In the genomic region with DNA sequence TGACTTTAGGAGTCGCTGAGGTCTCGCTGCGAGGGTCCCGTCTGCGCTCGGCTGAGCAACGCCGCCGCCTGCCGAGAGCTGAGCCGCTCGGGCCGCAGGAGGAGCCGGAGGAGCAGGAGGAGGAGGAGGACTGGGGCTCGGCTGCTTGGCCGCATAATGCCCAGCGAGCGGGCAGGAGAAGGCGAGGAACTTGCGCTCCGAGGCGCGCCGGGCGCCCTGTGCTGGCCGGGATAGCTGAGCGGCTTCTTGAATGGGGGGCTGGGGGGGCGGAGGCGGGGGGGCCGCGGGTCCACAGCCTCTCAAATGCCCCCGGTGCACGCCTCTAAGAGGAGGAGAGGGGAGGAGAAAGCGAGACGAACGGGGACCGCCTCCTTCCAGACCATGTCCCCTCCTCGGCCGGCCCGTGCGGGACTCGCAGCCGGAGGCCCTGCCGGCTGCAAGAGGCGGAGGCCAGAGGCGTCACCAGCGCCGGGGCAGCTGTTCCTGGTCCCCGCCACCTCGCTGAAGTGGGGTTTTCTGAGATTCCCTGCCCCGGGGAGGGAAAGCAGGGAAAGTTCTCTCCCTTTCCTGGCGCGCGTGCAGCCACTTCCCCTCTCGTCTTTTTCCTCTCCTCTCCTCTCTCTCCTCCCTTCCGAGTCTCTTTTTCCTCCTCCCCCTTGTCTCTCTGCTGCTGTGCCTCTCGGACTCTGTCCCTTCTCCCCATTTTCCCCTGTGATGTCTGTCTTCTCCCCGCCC, we compare ENCODE assay signal across 9 cellular contexts. TPM values are rescaled to one million over a fixed set of nuclear protein-coding genes. Genes with fewer than 3 reads are reported as not detected.
DNase-seq lines count a peak whose midpoint lies in the region; ATAC-seq and TF ChIP-seq lines count a peak whose summit lies in the region.
"Had no signal": no experiment of that assay in that cellular context is flagged by ENCODE, and none has a peak within 500 bp of the region (broad histone marks: within the 10 kb centered on the region; RNA-seq: fewer than 3 reads in every experiment).

A gene with protein sequence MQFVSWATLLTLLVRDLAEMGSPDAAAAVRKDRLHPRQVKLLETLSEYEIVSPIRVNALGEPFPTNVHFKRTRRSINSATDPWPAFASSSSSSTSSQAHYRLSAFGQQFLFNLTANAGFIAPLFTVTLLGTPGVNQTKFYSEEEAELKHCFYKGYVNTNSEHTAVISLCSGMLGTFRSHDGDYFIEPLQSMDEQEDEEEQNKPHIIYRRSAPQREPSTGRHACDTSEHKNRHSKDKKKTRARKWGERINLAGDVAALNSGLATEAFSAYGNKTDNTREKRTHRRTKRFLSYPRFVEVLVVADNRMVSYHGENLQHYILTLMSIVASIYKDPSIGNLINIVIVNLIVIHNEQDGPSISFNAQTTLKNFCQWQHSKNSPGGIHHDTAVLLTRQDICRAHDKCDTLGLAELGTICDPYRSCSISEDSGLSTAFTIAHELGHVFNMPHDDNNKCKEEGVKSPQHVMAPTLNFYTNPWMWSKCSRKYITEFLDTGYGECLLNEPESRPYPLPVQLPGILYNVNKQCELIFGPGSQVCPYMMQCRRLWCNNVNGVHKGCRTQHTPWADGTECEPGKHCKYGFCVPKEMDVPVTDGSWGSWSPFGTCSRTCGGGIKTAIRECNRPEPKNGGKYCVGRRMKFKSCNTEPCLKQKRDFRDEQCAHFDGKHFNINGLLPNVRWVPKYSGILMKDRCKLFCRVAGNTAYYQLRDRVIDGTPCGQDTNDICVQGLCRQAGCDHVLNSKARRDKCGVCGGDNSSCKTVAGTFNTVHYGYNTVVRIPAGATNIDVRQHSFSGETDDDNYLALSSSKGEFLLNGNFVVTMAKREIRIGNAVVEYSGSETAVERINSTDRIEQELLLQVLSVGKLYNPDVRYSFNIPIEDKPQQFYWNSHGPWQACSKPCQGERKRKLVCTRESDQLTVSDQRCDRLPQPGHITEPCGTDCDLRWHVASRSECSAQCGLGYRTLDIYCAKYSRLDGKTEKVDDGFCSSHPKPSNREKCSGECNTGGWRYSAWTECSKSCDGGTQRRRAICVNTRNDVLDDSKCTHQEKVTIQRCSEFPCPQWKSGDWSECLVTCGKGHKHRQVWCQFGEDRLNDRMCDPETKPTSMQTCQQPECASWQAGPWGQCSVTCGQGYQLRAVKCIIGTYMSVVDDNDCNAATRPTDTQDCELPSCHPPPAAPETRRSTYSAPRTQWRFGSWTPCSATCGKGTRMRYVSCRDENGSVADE (N-terminal part only) (minus strand): TSS at position 220 of the 735 bp plus-strand sequence. CDS start 343 bp downstream, outside the sequence.

- H3K4me3 Mint-ChIP-seq in osteocyte (ENCODE audit: unreplicated experiment): peak within 1 kb of the TSS; percentile 90

- peak within 1 kb of the TSS; percentile 64 for H3K4me3 ChIP-seq in cardiac muscle cell

- 0 to 2% (median 1%) methylated on average over 37 to 57 of the region's 58 CpGs for WGBS in adipose tissue, 3 donors

- H3K27me3 Mint-ChIP-seq in osteocyte (ENCODE audit: unreplicated experiment): peaks cover 38% of the 10 kb centered on the region

- H3K4me1 Mint-ChIP-seq in osteocyte (ENCODE audit: unreplicated experiment): peaks cover 24% of the 10 kb centered on the region

- peak within 1 kb of the TSS; percentile 65 for H3K27ac ChIP-seq in adipose tissue (ENCODE audit: low read depth, low read length)
- peak within 1 kb of the TSS; percentile 95 for H3K27ac ChIP-seq in cardiac muscle cell

- H3K4me1 ChIP-seq in cardiac muscle cell (ENCODE audit: low read depth): peaks cover 13% of the 10 kb centered on the region

- no peaks in the 10 kb centered on the region for H3K36me3 ChIP-seq in cardiac muscle cell

- peak; percentile 31 for DNase-seq in HCEC 1CT
- DNase-seq in cardiac muscle cell (ENCODE audit: low read depth in 1 of 2, low spot score in 1 of 2): peak; percentile 91
- peak; percentile 86 for DNase-seq in osteocyte (ENCODE audit: extremely low spot score, unreplicated experiment)
- DNase-seq in NCI-H1694 treated with DMSO at 0.1 percent for 48 hours (lab: John Stamatoyannopoulos, UW): no peak
- DNase-seq in GM13977 (ENCODE audit: low spot score): no peak

- H3K27me3 ChIP-seq in cardiac muscle cell: no peaks in the 10 kb centered on the region

- no peaks in the 10 kb centered on the region for H3K36me3 Mint-ChIP-seq in osteocyte (ENCODE audit: unreplicated experiment)

- TF ChIP-seq CTCF in cardiac muscle cell (IDR thresholded peaks at IDR 0.05; ENCODE audit: low read depth, low read length) (peak; percentile 4), osteocyte (IDR thresholded peaks at IDR 0.05) (no peak), GM13977 (IDR thresholded peaks at IDR 0.05; ENCODE audit: extremely low read depth, insufficient read depth, missing control alignments) (no peak)

- in situ Hi-C loops in GM13977 (cut with MboI; ENCODE audit: low pct_unique_long_range_greater_than_20kb, low sequenced_read_pairs, unreplicated experiment): no loop called here

- H3K27ac Mint-ChIP-seq in osteocyte (ENCODE audit: unreplicated experiment): peak within 1 kb of the TSS; percentile 61
- H3K27ac Mint-ChIP-seq: IgD-negative memory B cell had no signal

- no peaks in the 10 kb centered on the region for H3K9me3 Mint-ChIP-seq in osteocyte (ENCODE audit: unreplicated experiment)

- no peaks in the 10 kb centered on the region for H3K9me3 ChIP-seq in cardiac muscle cell (ENCODE audit: low read depth)

- ATAC-seq in HG03571 (IDR thresholded peaks at IDR 0.05; ENCODE audit: unreplicated experiment): no peak
- ATAC-seq in GM19455 (IDR thresholded peaks at IDR 0.05; ENCODE audit: unreplicated experiment): no peak

RNA-seq across cellular contexts. Expression of the gene that starts here (rescaled TPM):
- polyA plus RNA-seq in adipose tissue (100 to 1,000 TPM in 1 of 3 donors, 10 to 100 TPM in 1, 1 to 10 TPM in 1; 8.3 to 116 (median 22.7) TPM), cardiac muscle cell (60.5 and 74.9 TPM in 2 replicates)
- total RNA-seq in cardiac muscle cell (114 and 168 TPM in 2 replicates), osteocyte (0.94 and 1.5 TPM in 2 replicates)
- polyA plus RNA-seq: IgD-negative memory B cell had no signal

Comparison
In these comparisons a context has a peak if more than half of its experiments do, and no peak if none do; other contexts are left out.
1. RNA of the gene that starts here (total RNA-seq): 114 to 168 TPM in cardiac muscle cell; 0.94 to 1.5 TPM in osteocyte; every median in the first group is over 10 times any median in the second.
2. DNase-seq: peak in HCEC 1CT (single experiment), cardiac muscle cell (2 of 2) and osteocyte (single experiment); none in NCI-H1694 treated with DMSO at 0.1 percent for 48 hours (single experiment) and GM13977 (single experiment).